17 cellular contexts compared by ENCODE assay signal in the genomic region with DNA sequence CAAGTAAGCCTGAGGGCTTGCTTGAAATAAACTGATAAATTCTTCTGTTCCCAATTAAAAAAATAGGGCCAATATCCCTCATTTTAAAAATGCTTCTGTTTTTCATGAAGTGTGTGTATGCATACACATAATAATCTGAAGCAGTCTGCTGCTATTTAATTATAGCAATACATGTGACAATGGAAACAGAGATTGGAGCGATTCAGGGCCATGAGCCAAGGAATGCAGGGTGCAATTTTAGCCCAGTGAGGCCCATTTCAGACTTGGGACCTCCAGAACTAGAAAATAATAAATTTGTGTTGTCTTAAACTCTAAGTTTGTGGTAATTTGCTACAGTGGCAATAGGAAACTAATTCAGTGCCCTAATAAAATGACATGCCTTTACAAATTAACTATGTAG.
DNase-seq lines count a peak whose midpoint lies in the region; ATAC-seq and TF ChIP-seq lines count a peak whose summit lies in the region.
"Had no signal": no experiment of that assay in that cellular context is flagged by ENCODE, and none has a peak within 500 bp of the region (broad histone marks: within the 10 kb centered on the region; RNA-seq: fewer than 3 reads in every experiment).

No MANE protein-coding gene starts in this region.

- H3K36me3 ChIP-seq in heart right ventricle (no peaks in the 10 kb centered on the region), right atrium auricular region (no peaks in the 10 kb centered on the region)
- H3K36me3 ChIP-seq: BLaER1, HAP-1 had no signal

- no peak overlapping the region for H3K4me3 ChIP-seq in heart right ventricle
- H3K4me3 ChIP-seq in right atrium auricular region: no peak overlapping the region
- H3K4me3 ChIP-seq: BLaER1, HAP-1 had no signal

- DNase-seq in Right ventricle myocardium inferior (ENCODE audit: missing footprints) (no peak), cardiac septum (ENCODE audit: low spot score) (no peak), heart right ventricle (peak in 1 of 2 donors; percentile 52), right atrium auricular region (ENCODE audit: low spot score) (no peak), glomerular visceral epithelial cell (ENCODE audit: extremely low spot score) (no peak)
- no peak for DNase-seq in activated CD8-positive, alpha-beta memory T cell treated with anti-CD3 and anti-CD28 coated beads, Interleukin-2, amount 50 U/mL, for 4 hours
- DNase-seq: Caco-2; CD4-positive, CD25-positive, alpha-beta regulatory T cell; CD8-positive, alpha-beta T cell; DMS153; DND-41; GOT3; HFFc6 had no signal

- H3K9me3 ChIP-seq in heart right ventricle: no peaks in the 10 kb centered on the region
- no peaks in the 10 kb centered on the region for H3K9me3 ChIP-seq in right atrium auricular region
- H3K9me3 ChIP-seq: BLaER1, Caco-2, HAP-1 had no signal

- H3K27ac ChIP-seq in heart right ventricle (peak overlapping the region in 8 of 10 donors; percentile 1 to 79 (median 64)), right atrium auricular region (peak overlapping the region; percentile 33 to 48)
- H3K27ac ChIP-seq: 22Rv1, BLaER1, C4-2B had no signal

- peak; percentile 45 for ATAC-seq in Right ventricle myocardium inferior
- ATAC-seq in heart right ventricle: peak in 6 of 8 donors; percentile 59 to 92 (median 72)
- ATAC-seq: CD8-positive, alpha-beta T cell had no signal

- TF ChIP-seq CTCF in heart right ventricle (IDR thresholded peaks at IDR 0.05) (no peak), right atrium auricular region (IDR thresholded peaks at IDR 0.05) (no peak)

- H3K4me1 ChIP-seq in heart right ventricle (peaks cover 0 to 18% (median 11%) of the 10 kb centered on the region in 9 donors), right atrium auricular region (peaks cover 0 to 5% of the 10 kb centered on the region in 2 donors)
- H3K4me1 ChIP-seq: BLaER1, Caco-2, HAP-1 had no signal

- WGBS in heart right ventricle, 2 donors: 36 to 57% methylated on average over 1 of the region's 1 CpG

- intact Hi-C loops in Right ventricle myocardium inferior (cut with DNase I): no loop called here
- intact Hi-C loops in cardiac septum (cut with DNase I): no loop called here
- intact Hi-C loops in heart right ventricle (cut with DNase I): no loop called here

- H3K27me3 ChIP-seq in heart right ventricle (no peaks in the 10 kb centered on the region), right atrium auricular region (no peaks in the 10 kb centered on the region)
- H3K27me3 ChIP-seq: BLaER1 had no signal
